ENCODE assay signal across 9 cellular contexts in the genomic region with DNA sequence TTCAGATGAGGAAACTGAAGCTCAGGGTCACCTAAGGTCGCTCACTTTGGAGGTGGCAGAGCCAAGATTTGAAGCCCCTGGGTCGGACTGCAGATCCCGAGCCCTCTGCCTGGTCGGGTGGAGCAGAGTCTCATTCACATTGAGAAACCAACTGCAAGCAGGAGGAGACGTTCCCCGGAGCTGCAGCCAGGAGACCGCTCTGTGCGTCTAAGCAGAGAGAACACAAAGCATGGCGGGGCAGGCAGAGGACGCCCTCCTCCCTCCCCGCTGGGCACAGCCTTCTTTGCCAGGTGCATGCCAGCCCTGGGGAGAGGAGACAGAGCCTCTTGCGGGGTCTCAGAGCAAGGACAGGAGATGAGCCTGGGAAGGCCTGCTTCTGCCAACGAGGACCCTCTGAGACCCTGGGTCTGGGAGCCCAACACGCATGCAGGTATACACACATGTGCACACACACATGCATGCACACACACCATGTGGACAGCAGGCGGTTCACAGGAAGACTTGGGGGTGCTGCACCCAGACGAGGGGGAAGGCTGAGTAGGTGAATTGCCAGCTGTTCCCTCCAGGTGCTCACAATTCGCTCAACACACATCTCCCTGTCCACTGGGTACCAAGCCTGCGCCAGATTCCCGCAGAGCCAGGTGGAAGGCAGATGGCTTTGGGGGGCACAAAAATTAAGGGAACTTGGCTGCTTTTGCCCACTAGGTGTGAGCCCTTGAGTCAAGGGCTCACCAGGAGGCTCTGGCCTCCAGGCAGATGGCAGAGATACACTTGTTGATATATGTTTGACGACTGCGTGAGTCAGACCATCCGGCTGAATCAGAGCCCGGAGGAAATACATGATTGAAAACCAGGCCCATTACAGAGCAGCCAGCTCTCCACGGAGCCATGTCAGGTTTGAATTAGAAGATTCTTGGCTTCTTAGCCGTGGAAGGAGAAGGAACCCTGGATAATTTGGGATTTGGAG. TPM values are rescaled to one million over a fixed set of nuclear protein-coding genes. Genes with fewer than 3 reads are reported as not detected.
DNase-seq lines count a peak whose midpoint lies in the region; ATAC-seq lines count a peak whose summit lies in the region.
"Had no signal": no experiment of that assay in that cellular context is flagged by ENCODE, and none has a peak within 500 bp of the region (broad histone marks: within the 10 kb centered on the region; RNA-seq: fewer than 3 reads in every experiment).

No MANE protein-coding gene starts in this region.

- no peaks in the 10 kb centered on the region for H3K9me3 Mint-ChIP-seq in CD8-positive, alpha-beta memory T cell
- H3K9me3 Mint-ChIP-seq in activated CD4-positive, alpha-beta T cell treated with anti-CD3 and anti-CD28 coated beads, Interleukin-2, amount 10 ng/mL, durations not matched to agents 7 days and 5 days: no peaks in the 10 kb centered on the region

- peak in 1 of 5 donors; percentile 58 for DNase-seq in CD8-positive, alpha-beta memory T cell
- DNase-seq in M059J (ENCODE audit: low read depth) (peak; percentile 98), kidney glomerular epithelial cell (lab: John Stamatoyannopoulos, UW) (peak; percentile 16), hippocampal formation (lab: John Stamatoyannopoulos, UW) (no peak)
- DNase-seq in activated CD4-positive, alpha-beta T cell treated with anti-CD3 and anti-CD28 coated beads, Interleukin-2, amount 10 ng/mL, durations not matched to agents 7 days and 5 days: peak; percentile 12

- H3K4me3 ChIP-seq in CD8-positive, alpha-beta memory T cell (ENCODE audit: low read length): no peak overlapping the region
- H3K4me3 ChIP-seq: uterus had no signal

- H3K4me1 Mint-ChIP-seq in CD8-positive, alpha-beta memory T cell: peaks cover 0 to 13% (median 5%) of the 10 kb centered on the region in 3 donors
- H3K4me1 Mint-ChIP-seq in activated CD4-positive, alpha-beta T cell treated with anti-CD3 and anti-CD28 coated beads, Interleukin-2, amount 10 ng/mL, durations not matched to agents 7 days and 5 days: peaks cover 16% of the 10 kb centered on the region

- H3K9me3 ChIP-seq in CD8-positive, alpha-beta memory T cell (ENCODE audit: low read length): no peaks in the 10 kb centered on the region
- H3K9me3 ChIP-seq: uterus had no signal

- H3K27me3 ChIP-seq in CD8-positive, alpha-beta memory T cell (ENCODE audit: insufficient read depth, low read length, poor library complexity, severe bottlenecking): no peaks in the 10 kb centered on the region
- H3K27me3 ChIP-seq: uterus had no signal

- CTCF ChIA-PET in CD8-positive, alpha-beta memory T cell (lab: Charles Lee): interaction anchor here (0.9 to 1.5 kb wide), 4 partner anchors 85 to 91 kb away, joined by 3 to 5 read pairs (median 4); no protein-coding TSS in a partner anchor
- CTCF ChIA-PET in activated CD4-positive, alpha-beta T cell treated with anti-CD3 and anti-CD28 coated beads, Interleukin-2, amount 10 ng/mL, durations not matched to agents 7 days and 5 days (lab: Charles Lee): no interaction called here

- POLR2A ChIA-PET in CD8-positive, alpha-beta memory T cell (lab: Charles Lee): interaction anchor here (0.5 kb wide), 1 partner anchor 56 kb away, joined by 3 read pairs; no protein-coding TSS in a partner anchor
- POLR2A ChIA-PET in activated CD4-positive, alpha-beta T cell treated with anti-CD3 and anti-CD28 coated beads, Interleukin-2, amount 10 ng/mL, durations not matched to agents 7 days and 5 days (lab: Charles Lee): interaction anchor here (0.6 kb wide), 1 partner anchor 312 kb away, joined by 3 read pairs; no protein-coding TSS in a partner anchor

- H3K27ac Mint-ChIP-seq in CD8-positive, alpha-beta memory T cell: peak overlapping the region in 5 of 8 donors; percentile 50 to 80 (median 61)
- peak overlapping the region; percentile 79 for H3K27ac Mint-ChIP-seq in activated CD4-positive, alpha-beta T cell treated with anti-CD3 and anti-CD28 coated beads, Interleukin-2, amount 10 ng/mL, durations not matched to agents 7 days and 5 days

- H3K27ac ChIP-seq in CD8-positive, alpha-beta memory T cell (ENCODE audit: low read depth, low read length): no peak overlapping the region

- peak overlapping the region in 1 of 7 donors; percentile 39 for H3K4me3 Mint-ChIP-seq in CD8-positive, alpha-beta memory T cell
- no peak overlapping the region for H3K4me3 Mint-ChIP-seq in activated CD4-positive, alpha-beta T cell treated with anti-CD3 and anti-CD28 coated beads, Interleukin-2, amount 10 ng/mL, durations not matched to agents 7 days and 5 days

- H3K27me3 Mint-ChIP-seq in CD8-positive, alpha-beta memory T cell: peaks cover 6 to 16% of the 10 kb centered on the region in 2 donors
- peaks cover 12% of the 10 kb centered on the region for H3K27me3 Mint-ChIP-seq in activated CD4-positive, alpha-beta T cell treated with anti-CD3 and anti-CD28 coated beads, Interleukin-2, amount 10 ng/mL, durations not matched to agents 7 days and 5 days

- no peaks in the 10 kb centered on the region for H3K36me3 Mint-ChIP-seq in CD8-positive, alpha-beta memory T cell
- H3K36me3 Mint-ChIP-seq in activated CD4-positive, alpha-beta T cell treated with anti-CD3 and anti-CD28 coated beads, Interleukin-2, amount 10 ng/mL, durations not matched to agents 7 days and 5 days (ENCODE audit: low read depth): no peaks in the 10 kb centered on the region

- no peaks in the 10 kb centered on the region for H3K36me3 ChIP-seq in CD8-positive, alpha-beta memory T cell (ENCODE audit: insufficient read depth, low read length)
- H3K36me3 ChIP-seq: uterus had no signal

- peaks cover 4% of the 10 kb centered on the region for H3K4me1 ChIP-seq in CD8-positive, alpha-beta memory T cell (ENCODE audit: insufficient read depth, low read length)
- H3K4me1 ChIP-seq: uterus had no signal

- ATAC-seq in HG02840 (IDR thresholded peaks at IDR 0.05; ENCODE audit: low FRiP score, unreplicated experiment): no peak
- no peak for ATAC-seq in HG02973 (IDR thresholded peaks at IDR 0.05; ENCODE audit: unreplicated experiment)
- no peak for ATAC-seq in GM21367 (IDR thresholded peaks at IDR 0.05; ENCODE audit: unreplicated experiment)

RNA-seq across cellular contexts. Expression of gene NTSR1, which starts 5.5 kb away (rescaled TPM):
- total RNA-seq in CD8-positive, alpha-beta memory T cell: not detected
- polyA plus RNA-seq in CD8-positive, alpha-beta memory T cell: not detected
- total RNA-seq in M059J (2014; rRNA removed; shearing (Covaris generic)): 0.07 and 0.54 TPM in 2 replicates
- 1 to 10 TPM in 1 of 2 experiments, under 1 TPM in 1; 0.94 to 1.5 TPM for total RNA-seq in activated CD4-positive, alpha-beta T cell treated with anti-CD3 and anti-CD28 coated beads, Interleukin-2, amount 10 ng/mL, durations not matched to agents 7 days and 5 days
- total RNA-seq: uterus had no signal

Comparison
In these comparisons a context has a peak if more than half of its experiments do, and no peak if none do; other contexts are left out.
1. DNase-seq: peak in M059J (single experiment), activated CD4-positive, alpha-beta T cell treated with anti-CD3 and anti-CD28 coated beads, Interleukin-2, amount 10 ng/mL, durations not matched to agents 7 days and 5 days (single experiment) and kidney glomerular epithelial cell (single experiment); none in hippocampal formation (0 of 2).